In the genomic region with DNA sequence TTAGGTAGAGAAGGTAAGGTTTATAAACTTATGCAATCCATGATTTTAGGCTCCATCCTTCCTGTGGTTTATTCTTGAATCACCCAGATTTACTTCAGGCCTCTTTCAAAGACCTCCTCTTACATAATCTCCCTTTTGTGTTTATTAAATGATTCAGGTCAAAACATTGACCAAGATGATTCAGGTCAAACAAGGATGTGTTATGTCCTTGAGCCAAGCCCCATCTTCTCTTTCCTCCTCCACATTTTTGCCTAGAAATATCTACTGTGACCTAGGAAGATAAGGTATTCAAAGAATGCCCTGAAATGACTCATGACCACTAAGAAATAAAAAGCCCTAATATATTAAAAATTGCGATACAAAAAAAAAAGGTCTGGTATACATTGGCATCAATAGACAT, we compare ENCODE assay signal across 1 cellular context.
TF ChIP-seq lines count a peak whose summit lies in the region.

No MANE protein-coding gene starts in this region.

TF ChIP-seq in GM23338, 12 proteins besides CTCF, POLR2A, EP300 and RAD21 (continued from another document):
- TF ChIP-seq, protein P1, sequence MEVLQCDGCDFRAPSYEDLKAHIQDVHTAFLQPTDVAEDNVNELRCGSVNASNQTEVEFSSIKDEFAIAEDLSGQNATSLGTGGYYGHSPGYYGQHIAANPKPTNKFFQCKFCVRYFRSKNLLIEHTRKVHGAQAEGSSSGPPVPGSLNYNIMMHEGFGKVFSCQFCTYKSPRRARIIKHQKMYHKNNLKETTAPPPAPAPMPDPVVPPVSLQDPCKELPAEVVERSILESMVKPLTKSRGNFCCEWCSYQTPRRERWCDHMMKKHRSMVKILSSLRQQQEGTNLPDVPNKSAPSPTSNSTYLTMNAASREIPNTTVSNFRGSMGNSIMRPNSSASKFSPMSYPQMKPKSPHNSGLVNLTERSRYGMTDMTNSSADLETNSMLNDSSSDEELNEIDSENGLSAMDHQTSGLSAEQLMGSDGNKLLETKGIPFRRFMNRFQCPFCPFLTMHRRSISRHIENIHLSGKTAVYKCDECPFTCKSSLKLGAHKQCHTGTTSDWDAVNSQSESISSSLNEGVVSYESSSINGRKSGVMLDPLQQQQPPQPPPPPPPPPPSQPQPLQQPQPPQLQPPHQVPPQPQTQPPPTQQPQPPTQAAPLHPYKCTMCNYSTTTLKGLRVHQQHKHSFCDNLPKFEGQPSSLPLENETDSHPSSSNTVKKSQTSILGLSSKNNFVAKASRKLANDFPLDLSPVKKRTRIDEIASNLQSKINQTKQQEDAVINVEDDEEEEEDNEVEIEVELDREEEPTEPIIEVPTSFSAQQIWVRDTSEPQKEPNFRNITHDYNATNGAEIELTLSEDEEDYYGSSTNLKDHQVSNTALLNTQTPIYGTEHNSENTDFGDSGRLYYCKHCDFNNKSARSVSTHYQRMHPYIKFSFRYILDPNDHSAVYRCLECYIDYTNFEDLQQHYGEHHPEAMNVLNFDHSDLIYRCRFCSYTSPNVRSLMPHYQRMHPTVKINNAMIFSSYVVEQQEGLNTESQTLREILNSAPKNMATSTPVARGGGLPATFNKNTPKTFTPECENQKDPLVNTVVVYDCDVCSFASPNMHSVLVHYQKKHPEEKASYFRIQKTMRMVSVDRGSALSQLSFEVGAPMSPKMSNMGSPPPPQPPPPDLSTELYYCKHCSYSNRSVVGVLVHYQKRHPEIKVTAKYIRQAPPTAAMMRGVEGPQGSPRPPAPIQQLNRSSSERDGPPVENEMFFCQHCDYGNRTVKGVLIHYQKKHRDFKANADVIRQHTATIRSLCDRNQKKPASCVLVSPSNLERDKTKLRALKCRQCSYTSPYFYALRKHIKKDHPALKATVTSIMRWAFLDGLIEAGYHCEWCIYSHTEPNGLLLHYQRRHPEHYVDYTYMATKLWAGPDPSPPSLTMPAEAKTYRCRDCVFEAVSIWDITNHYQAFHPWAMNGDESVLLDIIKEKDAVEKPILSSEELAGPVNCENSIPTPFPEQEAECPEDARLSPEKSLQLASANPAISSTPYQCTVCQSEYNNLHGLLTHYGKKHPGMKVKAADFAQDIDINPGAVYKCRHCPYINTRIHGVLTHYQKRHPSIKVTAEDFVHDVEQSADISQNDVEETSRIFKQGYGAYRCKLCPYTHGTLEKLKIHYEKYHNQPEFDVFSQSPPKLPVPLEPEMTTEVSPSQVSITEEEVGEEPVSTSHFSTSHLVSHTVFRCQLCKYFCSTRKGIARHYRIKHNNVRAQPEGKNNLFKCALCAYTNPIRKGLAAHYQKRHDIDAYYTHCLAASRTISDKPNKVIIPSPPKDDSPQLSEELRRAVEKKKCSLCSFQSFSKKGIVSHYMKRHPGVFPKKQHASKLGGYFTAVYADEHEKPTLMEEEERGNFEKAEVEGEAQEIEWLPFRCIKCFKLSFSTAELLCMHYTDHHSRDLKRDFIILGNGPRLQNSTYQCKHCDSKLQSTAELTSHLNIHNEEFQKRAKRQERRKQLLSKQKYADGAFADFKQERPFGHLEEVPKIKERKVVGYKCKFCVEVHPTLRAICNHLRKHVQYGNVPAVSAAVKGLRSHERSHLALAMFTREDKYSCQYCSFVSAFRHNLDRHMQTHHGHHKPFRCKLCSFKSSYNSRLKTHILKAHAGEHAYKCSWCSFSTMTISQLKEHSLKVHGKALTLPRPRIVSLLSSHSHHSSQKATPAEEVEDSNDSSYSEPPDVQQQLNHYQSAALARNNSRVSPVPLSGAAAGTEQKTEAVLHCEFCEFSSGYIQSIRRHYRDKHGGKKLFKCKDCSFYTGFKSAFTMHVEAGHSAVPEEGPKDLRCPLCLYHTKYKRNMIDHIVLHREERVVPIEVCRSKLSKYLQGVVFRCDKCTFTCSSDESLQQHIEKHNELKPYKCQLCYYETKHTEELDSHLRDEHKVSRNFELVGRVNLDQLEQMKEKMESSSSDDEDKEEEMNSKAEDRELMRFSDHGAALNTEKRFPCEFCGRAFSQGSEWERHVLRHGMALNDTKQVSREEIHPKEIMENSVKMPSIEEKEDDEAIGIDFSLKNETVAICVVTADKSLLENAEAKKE (CRISPR knock-in tag; IDR thresholded peaks at IDR 0.05): no peak
- no peak for TF ChIP-seq CREB1 (CRISPR knock-in tag; IDR thresholded peaks at IDR 0.05; ENCODE audit: low read depth)
